Comparison of ENCODE assay signal across 20 cellular contexts in the genomic region with DNA sequence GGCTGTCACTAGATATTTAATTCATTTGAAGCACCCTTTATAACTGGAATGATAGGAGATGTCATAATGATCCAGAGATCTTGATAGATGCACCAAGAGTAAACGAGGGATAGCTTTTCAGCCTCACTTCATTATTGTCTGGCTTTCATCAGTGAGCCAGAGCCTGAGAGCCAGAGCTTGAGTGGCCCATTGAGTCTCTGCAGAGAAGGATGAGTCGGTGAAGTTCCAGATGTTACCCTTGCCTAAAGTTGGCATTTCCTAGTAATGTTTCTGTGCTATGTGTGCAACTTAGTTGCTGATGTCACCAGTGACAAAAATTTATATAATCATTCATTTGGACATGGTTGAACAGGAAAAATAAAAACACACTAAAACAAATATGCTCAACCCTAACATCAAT. TPM values are rescaled to one million over a fixed set of nuclear protein-coding genes. Genes with fewer than 3 reads are reported as not detected.
DNase-seq lines count a peak whose midpoint lies in the region; ATAC-seq lines count a peak whose summit lies in the region.
"Had no signal": no experiment of that assay in that cellular context is flagged by ENCODE, and none has a peak within 500 bp of the region (broad histone marks: within the 10 kb centered on the region; RNA-seq: fewer than 3 reads in every experiment).

No MANE protein-coding gene starts in this region.

- H3K27me3 ChIP-seq in GM23248 (replicated peaks; ENCODE audit: insufficient read depth) (no peaks in the 10 kb centered on the region), subcutaneous abdominal adipose tissue (ENCODE audit: control insufficient read depth in 5 of 5, insufficient read depth in 4 of 5, low read length in 5 of 5) (no peaks in the 10 kb centered on the region)

- no peaks in the 10 kb centered on the region for H3F3A ChIP-seq in GM23248 (ENCODE audit: insufficient read depth)

- no peak for ATAC-seq in GM21737 (IDR thresholded peaks at IDR 0.05; ENCODE audit: unreplicated experiment)
- no peak for ATAC-seq in HG03442 (IDR thresholded peaks at IDR 0.05; ENCODE audit: unreplicated experiment)
- no peak for ATAC-seq in GM21526 (IDR thresholded peaks at IDR 0.05; ENCODE audit: low FRiP score, unreplicated experiment)
- ATAC-seq: HCT116 had no signal

- 17 to 19% methylated on average over 2 of the region's 2 CpGs for WGBS in GM23248 (ENCODE audit: low coverage in 1 of 2, low lambda C conversion rate in 2 of 2, missing lambda C conversion rate in 2 of 2), 2 experiments

- in situ Hi-C loops in GM23248 (cut with MboI) = no loop called here

- no peaks in the 10 kb centered on the region for H3K9me3 ChIP-seq in GM23248 (ENCODE audit: low read depth)
- no peaks in the 10 kb centered on the region for H3K9me3 ChIP-seq in subcutaneous abdominal adipose tissue (ENCODE audit: control insufficient read depth in 5 of 5, low read length in 5 of 5)
- H3K9me3 ChIP-seq: SJCRH30 had no signal

- no peaks in the 10 kb centered on the region for H3K9me2 ChIP-seq in GM23248 (ENCODE audit: insufficient read depth)

- no peaks in the 10 kb centered on the region for H3K36me3 ChIP-seq in GM23248 (ENCODE audit: low read depth)
- H3K36me3 ChIP-seq in subcutaneous abdominal adipose tissue (ENCODE audit: control insufficient read depth in 5 of 5, insufficient read depth in 5 of 5, low read length in 5 of 5) = no peaks in the 10 kb centered on the region
- H3K36me3 ChIP-seq: SJCRH30 had no signal

- no peak overlapping the region for H3K9ac ChIP-seq in GM23248
- H3K9ac ChIP-seq in subcutaneous abdominal adipose tissue (ENCODE audit: low read length in 5 of 5) = no peak overlapping the region

- no peaks in the 10 kb centered on the region for H4K20me1 ChIP-seq in GM23248 (ENCODE audit: insufficient read depth)

- H3K4me1 ChIP-seq in GM23248 (ENCODE audit: insufficient read depth) (no peaks in the 10 kb centered on the region), subcutaneous abdominal adipose tissue (ENCODE audit: control insufficient read depth in 5 of 5, insufficient read depth in 5 of 5, low read length in 5 of 5) (peaks cover 0 to 13% (median 6%) of the 10 kb centered on the region in 5 donors)
- H3K4me1 ChIP-seq: SJCRH30 had no signal

- H3K4me3 ChIP-seq in GM23248 (no peak overlapping the region), subcutaneous abdominal adipose tissue (ENCODE audit: low read depth in 1 of 5, low read length in 5 of 5) (no peak overlapping the region)
- H3K4me3 ChIP-seq: SJCRH30 had no signal

- H3K27ac ChIP-seq in GM23248 = no peak overlapping the region
- peak overlapping the region; percentile 28 for H3K27ac ChIP-seq in subcutaneous abdominal adipose tissue (ENCODE audit: low read depth, low read length)
- H3K27ac ChIP-seq: SJCRH30 had no signal

- peak; percentile 7 for DNase-seq in AG08395 (ENCODE audit: low spot score)
- peak; percentile 33 for DNase-seq in GM23248
- DNase-seq in fibroblast of peridontal ligament (ENCODE audit: extremely low read depth) = peak; percentile 33
- DNase-seq: CD4-positive, CD25-positive, alpha-beta regulatory T cell; KG1; NCI-H1105; NCI-H146; NCI-H2029; NCI-H2171; NCI-H345; NCI-H524; NCI-H774; OCI-M1; SJCRH30 had no signal

- no peak overlapping the region for H3K4me2 ChIP-seq in GM23248 (ENCODE audit: unreplicated experiment)

- no peak overlapping the region for H2AFZ ChIP-seq in GM23248

- no peaks in the 10 kb centered on the region for H3K79me2 ChIP-seq in GM23248 (ENCODE audit: insufficient read depth)

RNA-seq across cellular contexts. Expression of a gene that starts 11.6 kb away (rescaled TPM):
- not detected in 2 replicates for total RNA-seq in GM23248 (2014; rRNA removed; shearing (Covaris generic))
- polyA plus RNA-seq in GM23248 (2016; fragmentation: Nextera tagmentation; extraction: Ambion mirVana) = not detected in 2 replicates
- total RNA-seq: CD4-positive, CD25-positive, alpha-beta regulatory T cell; SJCRH30 had no signal
- polyA plus RNA-seq: BJ; CD4-positive, CD25-positive, alpha-beta regulatory T cell had no signal

RNA-seq across cellular contexts. Expression of a gene that starts 59.6 kb away (rescaled TPM):
- total RNA-seq in GM23248 (2014; rRNA removed; shearing (Covaris generic)) = 23.4 and 30.7 TPM in 2 replicates
- 23.1 and 27.2 TPM in 2 replicates for polyA plus RNA-seq in GM23248 (2016; fragmentation: Nextera tagmentation; extraction: Ambion mirVana)
